In genomic region chr12:6553051-6553868, GRCh38 we compare ENCODE assay signal across 9 cellular contexts. TPM values are rescaled to one million over a fixed set of nuclear protein-coding genes. Genes with fewer than 3 reads are reported as not detected.
A peak's percentile ranks its signal among the peaks of the same experiment; 100 is the strongest.
DNase-seq lines count a peak whose midpoint lies in the region; ATAC-seq, FAIRE-seq and TF ChIP-seq lines count a peak whose summit lies in the region.
"Had no signal": no experiment of that assay in that cellular context is flagged by ENCODE, and none has a peak within 500 bp of the region (broad histone marks: within the 10 kb centered on the region; RNA-seq: fewer than 3 reads in every experiment).

No MANE protein-coding gene starts in this region.

- H3K27me3 Mint-ChIP-seq in GM23338 (ENCODE audit: insufficient read depth, low read depth, poor library complexity) (peaks cover 22% of the 10 kb centered on the region), glutamatergic neuron (ENCODE audit: unreplicated experiment) (peaks cover 24% of the 10 kb centered on the region)
- H3K27me3 Mint-ChIP-seq in stimulated activated memory B cell treated with anti-CD40 and anti-IgM and Interleukin-4, amounts not matched to agents 10 μg/mL and 1 μg/mL and 100 μg/mL, for 72 hours = no peaks in the 10 kb centered on the region

- ATAC-seq in GM23338 (no peak), HG02981 (IDR thresholded peaks at IDR 0.05; ENCODE audit: unreplicated experiment) (no peak)
- ATAC-seq in stimulated activated memory B cell treated with anti-CD40 and anti-IgM and Interleukin-4, amounts not matched to agents 10 μg/mL and 1 μg/mL and 100 μg/mL, for 72 hours = no peak

- no peak overlapping the region for H2AFZ ChIP-seq in GM23338

- H3K36me3 ChIP-seq in GM23338 (ENCODE audit: insufficient read depth) = peaks cover 13% of the 10 kb centered on the region

- H3K27ac Mint-ChIP-seq in GM23338 (peak overlapping the region; percentile 77; the same call in 1 of the 2 replicates), glutamatergic neuron (ENCODE audit: unreplicated experiment) (peak overlapping the region; percentile 100)
- H3K27ac Mint-ChIP-seq in stimulated activated memory B cell treated with anti-CD40 and anti-IgM and Interleukin-4, amounts not matched to agents 10 μg/mL and 1 μg/mL and 100 μg/mL, for 72 hours = no peak overlapping the region

- H3K4me3 ChIP-seq in GM23338 (0 out of 2 replicates have a peak overlapping the region, but pooled peaks have one; percentile 93), WI38 (ENCODE audit: low read depth, low read length) (peak overlapping the region; percentile 18)

- no peaks in the 10 kb centered on the region for H3K27me3 ChIP-seq in GM23338 (ENCODE audit: insufficient read depth)
- H3K27me3 ChIP-seq: neutrophil had no signal

- peaks cover 24% of the 10 kb centered on the region for H4K20me1 ChIP-seq in GM23338 (replicated peaks; ENCODE audit: insufficient read depth)

- no peak for FAIRE-seq in frontal cortex (lab: Jason Lieb, UNC)

- no peaks in the 10 kb centered on the region for H3K9me2 ChIP-seq in GM23338 (ENCODE audit: insufficient read depth)

- no peak for DNase-seq in GM23338 (ENCODE audit: low spot score)
- DNase-seq in glutamatergic neuron = peak; percentile 50
- DNase-seq in activated gamma-delta T cell treated with Interleukin-2 at 50 U/mL for 16 hours = no peak
- DNase-seq in activated CD4-positive, alpha-beta T cell treated with anti-CD3 and anti-CD28 coated beads for 48 hours = no peak
- DNase-seq in frontal cortex (ENCODE audit: low spot score in 2 of 2) = no peak

- H3K79me2 ChIP-seq in GM23338 (replicated peaks; ENCODE audit: insufficient read depth) = peaks cover 35% of the 10 kb centered on the region

- H3F3A ChIP-seq in GM23338 (replicated peaks; ENCODE audit: low read depth) = peaks cover 18% of the 10 kb centered on the region

- H3K4me2 ChIP-seq in GM23338 = peak overlapping the region; percentile 46; the same call in 1 of the 2 replicates

- no peaks in the 10 kb centered on the region for H3K9me3 Mint-ChIP-seq in GM23338
- H3K9me3 Mint-ChIP-seq in glutamatergic neuron (ENCODE audit: unreplicated experiment) = peaks cover 10% of the 10 kb centered on the region
- H3K9me3 Mint-ChIP-seq in stimulated activated memory B cell treated with anti-CD40 and anti-IgM and Interleukin-4, amounts not matched to agents 10 μg/mL and 1 μg/mL and 100 μg/mL, for 72 hours = no peaks in the 10 kb centered on the region

- no peak for TF ChIP-seq CTCF in GM23338 (conservative IDR thresholded peaks at IDR 0.05; ENCODE audit: low read depth in 2 of 2)
- no peak for TF ChIP-seq CTCF in WI38 (IDR thresholded peaks at IDR 0.05; ENCODE audit: low read depth, low read length)
- TF ChIP-seq CTCF in glutamatergic neuron (IDR thresholded peaks at IDR 0.05; ENCODE audit: partially characterized antibody, unreplicated experiment) = no peak

- no peak overlapping the region for H3K27ac ChIP-seq in GM23338 (ENCODE audit: low read depth)

- peaks cover 12% of the 10 kb centered on the region for H3K4me1 ChIP-seq in GM23338 (ENCODE audit: insufficient read depth)

- H3K4me1 Mint-ChIP-seq in GM23338 (peaks cover 35% of the 10 kb centered on the region), glutamatergic neuron (ENCODE audit: low read depth, unreplicated experiment) (peaks cover 33% of the 10 kb centered on the region)
- peaks cover 54% of the 10 kb centered on the region for H3K4me1 Mint-ChIP-seq in stimulated activated memory B cell treated with anti-CD40 and anti-IgM and Interleukin-4, amounts not matched to agents 10 μg/mL and 1 μg/mL and 100 μg/mL, for 72 hours

- H3K4me3 Mint-ChIP-seq in GM23338 (peak overlapping the region; percentile 34; the same call in 2 of the 3 replicates), glutamatergic neuron (ENCODE audit: unreplicated experiment) (peak overlapping the region; percentile 95)
- H3K4me3 Mint-ChIP-seq in stimulated activated memory B cell treated with anti-CD40 and anti-IgM and Interleukin-4, amounts not matched to agents 10 μg/mL and 1 μg/mL and 100 μg/mL, for 72 hours = peak overlapping the region; percentile 23

- H3K36me3 Mint-ChIP-seq in GM23338 (ENCODE audit: low read depth) = peaks cover 36% of the 10 kb centered on the region
- peaks cover 7% of the 10 kb centered on the region for H3K36me3 Mint-ChIP-seq in glutamatergic neuron (ENCODE audit: unreplicated experiment)
- peaks cover 50% of the 10 kb centered on the region for H3K36me3 Mint-ChIP-seq in stimulated activated memory B cell treated with anti-CD40 and anti-IgM and Interleukin-4, amounts not matched to agents 10 μg/mL and 1 μg/mL and 100 μg/mL, for 72 hours

TF ChIP-seq in GM23338, 12 proteins besides CTCF, POLR2A, EP300 and RAD21 (continues in another document):
- no peak for TF ChIP-seq ZNF462 (CRISPR knock-in tag; IDR thresholded peaks at IDR 0.05)
- TF ChIP-seq EZH2 (IDR thresholded peaks at IDR 0.05; ENCODE audit: low read depth, unreplicated experiment) = no peak
- TF ChIP-seq EZH2phosphoT487 (IDR thresholded peaks at IDR 0.05; ENCODE audit: unreplicated experiment) = no peak

RNA-seq across cellular contexts. Expression of gene IFFO1, which starts 2.6 kb away (rescaled TPM):
- 8.8 and 12.9 TPM in 2 replicates for total RNA-seq in GM23338 (2014; rRNA removed; shearing (Covaris generic))
- 8.9 and 11.2 TPM in 2 replicates for polyA plus RNA-seq in GM23338 (2016; fragmentation: Nextera tagmentation; extraction: Ambion mirVana)
- 50.3 TPM for total RNA-seq in glutamatergic neuron (ENCODE audit: unreplicated experiment)
- total RNA-seq in frontal cortex = 4.9 TPM

RNA-seq across cellular contexts. Expression of gene NOP2, which starts 14.8 kb away (rescaled TPM):
- 67.2 and 67.9 TPM in 2 replicates for total RNA-seq in GM23338 (2014; rRNA removed; shearing (Covaris generic))
- polyA plus RNA-seq in GM23338 (2016; fragmentation: Nextera tagmentation; extraction: Ambion mirVana) = 63.3 and 63.4 TPM in 2 replicates
- total RNA-seq in glutamatergic neuron (ENCODE audit: unreplicated experiment) (53.5 TPM), frontal cortex (9.4 TPM)

RNA-seq across cellular contexts. Expression of gene GAPDH, which starts 18.9 kb away (rescaled TPM):
- 5,269 and 5,853 TPM in 2 replicates for total RNA-seq in GM23338 (2014; rRNA removed; shearing (Covaris generic))
- 6,140 and 6,219 TPM in 2 replicates for polyA plus RNA-seq in GM23338 (2016; fragmentation: Nextera tagmentation; extraction: Ambion mirVana)
- total RNA-seq in glutamatergic neuron (ENCODE audit: unreplicated experiment) (2,124 TPM), frontal cortex (1,793 TPM)

RNA-seq across cellular contexts. Expression of gene CHD4, which starts 53.9 kb away (rescaled TPM):
- total RNA-seq in GM23338 (2014; rRNA removed; shearing (Covaris generic)) = 301 and 351 TPM in 2 replicates
- polyA plus RNA-seq in GM23338 (2016; fragmentation: Nextera tagmentation; extraction: Ambion mirVana) = 317 and 370 TPM in 2 replicates
- total RNA-seq in glutamatergic neuron (ENCODE audit: unreplicated experiment) = 957 TPM
- 201 TPM for total RNA-seq in frontal cortex

RNA-seq across cellular contexts. Expression of gene NCAPD2, which starts 59.4 kb away (rescaled TPM):
- total RNA-seq in GM23338 (2014; rRNA removed; shearing (Covaris generic)) = 217 and 389 TPM in 2 replicates
- 32.7 and 34.2 TPM in 2 replicates for polyA plus RNA-seq in GM23338 (2016; fragmentation: Nextera tagmentation; extraction: Ambion mirVana)
- total RNA-seq in glutamatergic neuron (ENCODE audit: unreplicated experiment) (29.3 TPM), frontal cortex (9.4 TPM)

Comparison
In these comparisons a context has a peak if more than half of its experiments do, and no peak if none do; other contexts are left out.
1. H3K4me3 Mint-ChIP-seq: peak in every context shown above with its lines; median percentile 95 in glutamatergic neuron; 34 in GM23338; 23 in stimulated activated memory B cell treated with anti-CD40 and anti-IgM and Interleukin-4, amounts not matched to agents 10 μg/mL and 1 μg/mL and 100 μg/mL, for 72 hours.